ENCODE assay signal across 8 cellular contexts in genomic region chr3:105869982-105870381, GRCh38. TPM values are rescaled to one million over a fixed set of nuclear protein-coding genes. Genes with fewer than 3 reads are reported as not detected.
DNase-seq lines count a peak whose midpoint lies in the region; ATAC-seq and TF ChIP-seq lines count a peak whose summit lies in the region.

No MANE protein-coding gene starts in this region.

- DNase-seq in MG63 = no peak
- no peak for DNase-seq in NCI-H128 (lab: John Stamatoyannopoulos, UW; ENCODE audit: unreplicated experiment)
- no peak for DNase-seq in medulla oblongata (ENCODE audit: extremely low spot score)
- DNase-seq in GM20000 (ENCODE audit: low spot score) = no peak

- H3K27me3 ChIP-seq in BLaER1 (no peaks in the 10 kb centered on the region), MG63 (no peaks in the 10 kb centered on the region), neural cell (ENCODE audit: insufficient read depth, low read depth, low read length) (no peaks in the 10 kb centered on the region)

- peak overlapping the region; percentile 27 for H3K4me3 Mint-ChIP-seq in dendritic cell treated with granulocyte-macrophage colony-stimulating factor and Interleukin-4, amounts not matched to agents 40 ng/mL and 50 ng/mL, for 4 days

- TF ChIP-seq CTCF in neural cell (IDR thresholded peaks at IDR 0.05; ENCODE audit: poor library complexity, severe bottlenecking) (no peak), GM20000 (IDR thresholded peaks at IDR 0.05; ENCODE audit: extremely low read depth, missing control alignments) (no peak)

- H2AFZ ChIP-seq in neural cell (ENCODE audit: low read depth, low read length) = peak overlapping the region; percentile 58

- H3K27me3 Mint-ChIP-seq in dendritic cell treated with granulocyte-macrophage colony-stimulating factor and Interleukin-4, amounts not matched to agents 40 ng/mL and 50 ng/mL, for 4 days = no peaks in the 10 kb centered on the region

- peaks cover 40% of the 10 kb centered on the region for H3K79me2 ChIP-seq in neural cell (replicated peaks; ENCODE audit: insufficient read depth, low read length)

- peak overlapping the region; percentile 96 for H3K27ac Mint-ChIP-seq in dendritic cell treated with granulocyte-macrophage colony-stimulating factor and Interleukin-4, amounts not matched to agents 40 ng/mL and 50 ng/mL, for 4 days

- no peak for TF ChIP-seq RAD21 in neural cell (conservative IDR thresholded peaks at IDR 0.05)

- H3K36me3 Mint-ChIP-seq in dendritic cell treated with granulocyte-macrophage colony-stimulating factor and Interleukin-4, amounts not matched to agents 40 ng/mL and 50 ng/mL, for 4 days (ENCODE audit: low read depth) = peaks cover 33% of the 10 kb centered on the region

- H3F3A ChIP-seq in neural cell (ENCODE audit: insufficient read depth, low read length, poor library complexity, severe bottlenecking) = no peaks in the 10 kb centered on the region

- H3K9me3 ChIP-seq in BLaER1 (no peaks in the 10 kb centered on the region), MG63 (no peaks in the 10 kb centered on the region), neural cell (ENCODE audit: low read length) (no peaks in the 10 kb centered on the region)

- H3K4me1 Mint-ChIP-seq in dendritic cell treated with granulocyte-macrophage colony-stimulating factor and Interleukin-4, amounts not matched to agents 40 ng/mL and 50 ng/mL, for 4 days (ENCODE audit: low read depth) = peaks cover 28% of the 10 kb centered on the region

- H3K4me3 ChIP-seq in BLaER1 (peak overlapping the region; percentile 96), MG63 (peak overlapping the region; percentile 89), neural cell (ENCODE audit: low read length) (peak overlapping the region; percentile 87)

- H3K4me2 ChIP-seq in BLaER1 (peak overlapping the region; percentile 84), neural cell (ENCODE audit: low read length) (peak overlapping the region; percentile 33)

- peaks cover 36% of the 10 kb centered on the region for H3K4me1 ChIP-seq in BLaER1

- H3K36me3 ChIP-seq in BLaER1 (no peaks in the 10 kb centered on the region), MG63 (peaks cover 4% of the 10 kb centered on the region; the same call in 1 of the 2 replicates), neural cell (ENCODE audit: insufficient read depth, low read length) (no peaks in the 10 kb centered on the region)

- H3K27ac ChIP-seq in BLaER1 (no peak overlapping the region), neural cell (ENCODE audit: low read length) (peak overlapping the region; percentile 96)

- intact Hi-C loops in dendritic cell treated with granulocyte-macrophage colony-stimulating factor and Interleukin-4, amounts not matched to agents 40 ng/mL and 50 ng/mL, for 4 days (cut with micrococcal nuclease) = loop anchor here (5.0 to 10.0 kb wide), 2 partner anchors 37 to 155 kb away; no protein-coding TSS in a partner anchor

- no peak overlapping the region; the same call in 1 of the 2 replicates for H3K9ac ChIP-seq in BLaER1
- peak overlapping the region; percentile 90 for H3K9ac ChIP-seq in neural cell (ENCODE audit: low read length)

- H4K20me1 ChIP-seq in BLaER1 (no peaks in the 10 kb centered on the region), neural cell (ENCODE audit: insufficient read depth) (no peaks in the 10 kb centered on the region)

- no peak for TF ChIP-seq EP300 in neural cell (conservative IDR thresholded peaks at IDR 0.05; ENCODE audit: poor library complexity, severe bottlenecking)

- no peaks in the 10 kb centered on the region for H3K9me3 Mint-ChIP-seq in dendritic cell treated with granulocyte-macrophage colony-stimulating factor and Interleukin-4, amounts not matched to agents 40 ng/mL and 50 ng/mL, for 4 days

- H3K9me2 ChIP-seq in neural cell (ENCODE audit: insufficient read depth, low read length) = no peaks in the 10 kb centered on the region

- ATAC-seq in GM18861 (IDR thresholded peaks at IDR 0.05; ENCODE audit: unreplicated experiment) = no peak

TF ChIP-seq in neural cell, 6 proteins besides CTCF, POLR2A, EP300 and RAD21:
- TF ChIP-seq SMC3 (conservative IDR thresholded peaks at IDR 0.05; ENCODE audit: poor library complexity) (no peak), TAF1 (IDR thresholded peaks at IDR 0.05; ENCODE audit: low read depth) (no peak), REST (IDR thresholded peaks at IDR 0.05; ENCODE audit: borderline replicate concordance) (no peak), EZH2 (IDR thresholded peaks at IDR 0.05; ENCODE audit: borderline replicate concordance, insufficient read depth, low read length, poor library complexity, severe bottlenecking) (no peak), POLR2AphosphoS5 (IDR thresholded peaks at IDR 0.05) (no peak), MXI1 (conservative IDR thresholded peaks at IDR 0.05; ENCODE audit: poor library complexity, severe bottlenecking) (no peak)

RNA-seq across cellular contexts. Expression of gene CBLB, which starts 1.2 kb away (rescaled TPM):
- total RNA-seq in MG63 (2014; rRNA removed; shearing (Covaris generic); ENCODE audit: low replicate concordance) = 2.9 and 14.5 TPM in 2 replicates
- 32.6 and 36.4 TPM in 2 replicates for polyA plus RNA-seq in neural cell
- polyA minus RNA-seq in neural cell = 120 and 212 TPM in 2 replicates
